Comparison of ENCODE assay signal across 23 cellular contexts in genomic region chr21:15090390-15090789, GRCh38.
"Had no signal": no experiment of that assay in that cellular context is flagged by ENCODE, and none has a peak within 500 bp of the region (broad histone marks: within the 10 kb centered on the region; RNA-seq: fewer than 3 reads in every experiment).

No MANE protein-coding gene starts in this region.

- DNase-seq: activated B cell treated with CpG ODN at 0.5 μM for 24 hours; activated CD4-positive, alpha-beta T cell treated with anti-CD3 and anti-CD28 coated beads for 48 hours; activated CD4-positive, alpha-beta T cell treated with anti-CD3 and anti-CD28 coated beads, Interleukin-2, amount 50 U/mL, for 1 hour; activated CD4-positive, alpha-beta T cell treated with anti-CD3 and anti-CD28 coated beads, Interleukin-2, amount 50 U/mL, for 48 hours; activated CD8-positive, alpha-beta memory T cell treated with anti-CD3 and anti-CD28 coated beads for 24 hours; activated CD8-positive, alpha-beta T cell treated with anti-CD3 and anti-CD28 coated beads for 36 hours; activated effector memory CD4-positive, alpha-beta T cell treated with Interleukin-2 at 50 U/mL for 16 hours; activated gamma-delta T cell treated with Interleukin-2 at 50 U/mL for 16 hours; activated naive CD4-positive, alpha-beta T cell treated with anti-CD3 and anti-CD28 coated beads, Interleukin-2, amount 50 U/mL, for 16 hours; activated naive CD4-positive, alpha-beta T cell treated with Interleukin-2 at 50 U/mL for 16 hours; activated T-cell treated with anti-CD3 and anti-CD28 coated beads, Interleukin-2, amount 50 U/mL, for 4 hours; amygdala; aorta; body of pancreas; caudate nucleus; colonic mucosa; effector CD8-positive, alpha-beta T cell; foreskin fibroblast; gastrocnemius medialis; glutamatergic neuron; heart left ventricle; T-helper 2 cell had no signal

- H3K4me1 ChIP-seq: body of pancreas, colonic mucosa, gastrocnemius medialis, heart left ventricle had no signal

- H3K27ac ChIP-seq: body of pancreas, colonic mucosa, gastrocnemius medialis, heart left ventricle, VCaP had no signal

- H3K36me3 ChIP-seq: colonic mucosa, gastrocnemius medialis, heart left ventricle had no signal

- H3K4me3 ChIP-seq: body of pancreas, colonic mucosa, gastrocnemius medialis, heart left ventricle had no signal

- H3K9me3 ChIP-seq: body of pancreas, colonic mucosa, gastrocnemius medialis, heart left ventricle had no signal
